ENCODE assay signal across 13 cellular contexts in the genomic region with DNA sequence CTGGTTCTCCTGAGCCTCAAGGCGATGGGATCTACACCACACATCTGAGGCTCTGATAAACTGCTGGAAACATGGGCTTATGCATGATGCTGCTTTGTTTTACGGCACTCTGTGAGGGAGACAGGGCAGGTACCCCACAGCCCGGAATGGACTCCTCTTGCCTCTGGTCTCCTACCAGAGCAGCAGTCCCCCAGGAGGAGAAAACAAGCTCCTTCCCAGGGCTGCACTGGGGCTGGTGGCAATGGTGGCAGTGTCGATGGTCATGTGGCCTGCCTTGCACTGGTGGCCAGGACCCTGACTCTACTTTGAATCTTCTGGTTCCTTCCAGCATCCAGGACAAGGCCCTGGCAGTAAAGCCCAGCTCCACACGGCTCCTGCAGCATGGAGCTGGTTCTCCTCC.
A peak's percentile ranks its signal among the peaks of the same experiment; 100 is the strongest.
DNase-seq lines count a peak whose midpoint lies in the region; ATAC-seq, FAIRE-seq and TF ChIP-seq lines count a peak whose summit lies in the region.
"Had no signal": no experiment of that assay in that cellular context is flagged by ENCODE, and none has a peak within 500 bp of the region (broad histone marks: within the 10 kb centered on the region; RNA-seq: fewer than 3 reads in every experiment).

No MANE protein-coding gene starts in this region.

- DNase-seq in activated naive CD8-positive, alpha-beta T cell treated with anti-CD3 and anti-CD28 coated beads, Interleukin-2, amount 50 U/mL, for 24 hours, result no peak
- no peak for DNase-seq in activated naive CD8-positive, alpha-beta T cell treated with anti-CD3 and anti-CD28 coated beads for 36 hours
- DNase-seq in nephron progenitor cell, result no peak
- DNase-seq in type B pancreatic cell (ENCODE audit: extremely low spot score, unreplicated experiment), result no peak
- DNase-seq in RCC 7860 (ENCODE audit: low spot score), result no peak
- DNase-seq in activated CD4-positive, CD25-positive, alpha-beta regulatory T cell (lab: John Stamatoyannopoulos, UW), result no peak
- DNase-seq: activated CD4-positive, alpha-beta T cell treated with anti-CD3 and anti-CD28 coated beads, Interleukin-2, amount 50 U/mL, for 48 hours; effector CD4-positive, alpha-beta T cell; head of caudate nucleus; NCI-H2171 treated with DMSO at 0.1 percent for 48 hours had no signal

- FAIRE-seq in RCC 7860 (lab: Jason Lieb, UNC), result no peak

- no peaks in the 10 kb centered on the region for H3K27me3 Mint-ChIP-seq in activated naive CD8-positive, alpha-beta T cell treated with anti-CD3 and anti-CD28 coated beads, Interleukin-2, amount 50 U/mL, for 24 hours
- no peaks in the 10 kb centered on the region for H3K27me3 Mint-ChIP-seq in activated naive CD8-positive, alpha-beta T cell treated with anti-CD3 and anti-CD28 coated beads for 36 hours
- H3K27me3 Mint-ChIP-seq in brain, result peaks cover 6% of the 10 kb centered on the region
- no peaks in the 10 kb centered on the region for H3K27me3 Mint-ChIP-seq in nephron progenitor cell (ENCODE audit: low read depth, poor library complexity)
- no peaks in the 10 kb centered on the region for H3K27me3 Mint-ChIP-seq in type B pancreatic cell
- H3K27me3 Mint-ChIP-seq: progenitor cell of endocrine pancreas had no signal

- no peaks in the 10 kb centered on the region for H3K36me3 Mint-ChIP-seq in activated naive CD8-positive, alpha-beta T cell treated with anti-CD3 and anti-CD28 coated beads, Interleukin-2, amount 50 U/mL, for 24 hours (ENCODE audit: low read depth)
- no peaks in the 10 kb centered on the region for H3K36me3 Mint-ChIP-seq in activated naive CD8-positive, alpha-beta T cell treated with anti-CD3 and anti-CD28 coated beads for 36 hours
- H3K36me3 Mint-ChIP-seq in brain, result no peaks in the 10 kb centered on the region
- no peaks in the 10 kb centered on the region for H3K36me3 Mint-ChIP-seq in nephron progenitor cell (ENCODE audit: low read depth)
- H3K36me3 Mint-ChIP-seq in type B pancreatic cell, result no peaks in the 10 kb centered on the region

- H3K27ac Mint-ChIP-seq in activated naive CD8-positive, alpha-beta T cell treated with anti-CD3 and anti-CD28 coated beads, Interleukin-2, amount 50 U/mL, for 24 hours, result peak overlapping the region; percentile 46
- no peak overlapping the region for H3K27ac Mint-ChIP-seq in activated naive CD8-positive, alpha-beta T cell treated with anti-CD3 and anti-CD28 coated beads for 36 hours
- H3K27ac Mint-ChIP-seq in brain (peak overlapping the region in 3 of 5 experiments; percentile 84 to 88 (median 84)), nephron progenitor cell (peak overlapping the region; percentile 57), type B pancreatic cell (peak overlapping the region; percentile 5)

- no peak for ATAC-seq in activated naive CD8-positive, alpha-beta T cell treated with anti-CD3 and anti-CD28 coated beads, Interleukin-2, amount 50 U/mL, for 24 hours
- ATAC-seq in GM21619 (IDR thresholded peaks at IDR 0.05; ENCODE audit: unreplicated experiment), result no peak

- no peak overlapping the region for H3K4me3 Mint-ChIP-seq in activated naive CD8-positive, alpha-beta T cell treated with anti-CD3 and anti-CD28 coated beads, Interleukin-2, amount 50 U/mL, for 24 hours
- no peak overlapping the region for H3K4me3 Mint-ChIP-seq in activated naive CD8-positive, alpha-beta T cell treated with anti-CD3 and anti-CD28 coated beads for 36 hours
- H3K4me3 Mint-ChIP-seq in brain, result no peak overlapping the region
- no peak overlapping the region for H3K4me3 Mint-ChIP-seq in nephron progenitor cell
- H3K4me3 Mint-ChIP-seq in type B pancreatic cell, result no peak overlapping the region

- no peaks in the 10 kb centered on the region for H3K9me3 Mint-ChIP-seq in activated naive CD8-positive, alpha-beta T cell treated with anti-CD3 and anti-CD28 coated beads, Interleukin-2, amount 50 U/mL, for 24 hours
- H3K9me3 Mint-ChIP-seq in activated naive CD8-positive, alpha-beta T cell treated with anti-CD3 and anti-CD28 coated beads for 36 hours, result no peaks in the 10 kb centered on the region
- H3K9me3 Mint-ChIP-seq in brain (peaks cover 0 to 5% (median 0%) of the 10 kb centered on the region in 5 experiments), nephron progenitor cell (no peaks in the 10 kb centered on the region), type B pancreatic cell (no peaks in the 10 kb centered on the region)

- TF ChIP-seq CTCF in brain (conservative IDR thresholded peaks at IDR 0.05), result no peak
- no peak for TF ChIP-seq CTCF in nephron progenitor cell (IDR thresholded peaks at IDR 0.05)
- no peak for TF ChIP-seq CTCF in type B pancreatic cell (conservative IDR thresholded peaks at IDR 0.05)

- H3K4me1 Mint-ChIP-seq in activated naive CD8-positive, alpha-beta T cell treated with anti-CD3 and anti-CD28 coated beads, Interleukin-2, amount 50 U/mL, for 24 hours, result peaks cover 65% of the 10 kb centered on the region
- peaks cover 43% of the 10 kb centered on the region for H3K4me1 Mint-ChIP-seq in activated naive CD8-positive, alpha-beta T cell treated with anti-CD3 and anti-CD28 coated beads for 36 hours
- peaks cover 48% of the 10 kb centered on the region for H3K4me1 Mint-ChIP-seq in brain
- H3K4me1 Mint-ChIP-seq in nephron progenitor cell, result peaks cover 47% of the 10 kb centered on the region
- H3K4me1 Mint-ChIP-seq in type B pancreatic cell (ENCODE audit: unreplicated experiment), result peaks cover 33% of the 10 kb centered on the region
